22 cellular contexts compared by ENCODE assay signal in genomic region chr10:126588024-126588423, GRCh38.
DNase-seq lines count a peak whose midpoint lies in the region; ATAC-seq and TF ChIP-seq lines count a peak whose summit lies in the region.
"Had no signal": no experiment of that assay in that cellular context is flagged by ENCODE, and none has a peak within 500 bp of the region (broad histone marks: within the 10 kb centered on the region; RNA-seq: fewer than 3 reads in every experiment).

No MANE protein-coding gene starts in this region.

- intact Hi-C loops in esophagus muscularis mucosa (cut with DNase I) = no loop called here

- H3K27ac Mint-ChIP-seq in activated T-helper 17 cell treated with anti-CD3 and anti-CD28 coated beads, Interleukin-2, amount 50 U/mL, for 72 hours = no peak overlapping the region
- peak overlapping the region; percentile 43 for H3K27ac Mint-ChIP-seq in stimulated activated effector memory CD8-positive, alpha-beta T cell treated with anti-CD3 and anti-CD28 coated beads, Interleukin-12 subunit alpha, Interleukin-12 subunit beta, amount 100 ng/mL, for 72 hours
- H3K27ac Mint-ChIP-seq: CD4-positive, alpha-beta T cell; CD8-positive, alpha-beta T cell had no signal

- H3K27me3 ChIP-seq in esophagus muscularis mucosa (peaks cover 0 to 4% (median 0%) of the 10 kb centered on the region in 4 donors), BE2C (no peaks in the 10 kb centered on the region)
- H3K27me3 ChIP-seq: BLaER1 treated with 17β-estradiol and CSF1 and Interleukin-3, amounts not matched to agents 10 nM and 100 nM had no signal

- no peak for TF ChIP-seq CTCF in esophagus muscularis mucosa (IDR thresholded peaks at IDR 0.05)
- TF ChIP-seq CTCF in BE2C (IDR thresholded peaks at IDR 0.05; ENCODE audit: low read depth, low read length) = no peak

- no peaks in the 10 kb centered on the region for H3K36me3 Mint-ChIP-seq in activated T-helper 17 cell treated with anti-CD3 and anti-CD28 coated beads, Interleukin-2, amount 50 U/mL, for 72 hours (ENCODE audit: low read depth)
- no peaks in the 10 kb centered on the region for H3K36me3 Mint-ChIP-seq in stimulated activated effector memory CD8-positive, alpha-beta T cell treated with anti-CD3 and anti-CD28 coated beads, Interleukin-12 subunit alpha, Interleukin-12 subunit beta, amount 100 ng/mL, for 72 hours
- H3K36me3 Mint-ChIP-seq: CD8-positive, alpha-beta T cell had no signal

- H3K4me3 Mint-ChIP-seq in activated T-helper 17 cell treated with anti-CD3 and anti-CD28 coated beads, Interleukin-2, amount 50 U/mL, for 72 hours = no peak overlapping the region
- no peak overlapping the region for H3K4me3 Mint-ChIP-seq in stimulated activated effector memory CD8-positive, alpha-beta T cell treated with anti-CD3 and anti-CD28 coated beads, Interleukin-12 subunit alpha, Interleukin-12 subunit beta, amount 100 ng/mL, for 72 hours
- H3K4me3 Mint-ChIP-seq: CD4-positive, alpha-beta T cell; CD8-positive, alpha-beta T cell had no signal

- H3K9me3 ChIP-seq in esophagus muscularis mucosa (no peaks in the 10 kb centered on the region), BE2C (no peaks in the 10 kb centered on the region)
- H3K9me3 ChIP-seq: BLaER1 treated with 17β-estradiol and CSF1 and Interleukin-3, amounts not matched to agents 10 nM and 100 nM; Caco-2 had no signal

- TF ChIP-seq EP300 in esophagus muscularis mucosa (IDR thresholded peaks at IDR 0.05) = no peak

- H3K4me1 Mint-ChIP-seq in activated T-helper 17 cell treated with anti-CD3 and anti-CD28 coated beads, Interleukin-2, amount 50 U/mL, for 72 hours = no peaks in the 10 kb centered on the region
- H3K4me1 Mint-ChIP-seq in stimulated activated effector memory CD8-positive, alpha-beta T cell treated with anti-CD3 and anti-CD28 coated beads, Interleukin-12 subunit alpha, Interleukin-12 subunit beta, amount 100 ng/mL, for 72 hours = no peaks in the 10 kb centered on the region

- WGBS in esophagus muscularis mucosa = 94% methylated on average over 4 of the region's 4 CpGs

- no peak overlapping the region for H3K4me3 ChIP-seq in esophagus muscularis mucosa
- H3K4me3 ChIP-seq in BE2C (ENCODE audit: low read depth, low read length) = no peak overlapping the region
- H3K4me3 ChIP-seq: BLaER1 treated with 17β-estradiol and CSF1 and Interleukin-3, amounts not matched to agents 10 nM and 100 nM; GM12878 had no signal

- no peak overlapping the region for H3K27ac ChIP-seq in esophagus muscularis mucosa (replicated peaks in 1 of 4)
- H3K27ac ChIP-seq: BLaER1 treated with 17β-estradiol and CSF1 and Interleukin-3, amounts not matched to agents 10 nM and 100 nM; C4-2B had no signal

- no peak for TF ChIP-seq POLR2A in esophagus muscularis mucosa (IDR thresholded peaks at IDR 0.05; ENCODE audit: low read depth)

- H3K27me3 Mint-ChIP-seq in activated T-helper 17 cell treated with anti-CD3 and anti-CD28 coated beads, Interleukin-2, amount 50 U/mL, for 72 hours = peaks cover 9% of the 10 kb centered on the region

- H3K4me1 ChIP-seq in esophagus muscularis mucosa (no peaks in the 10 kb centered on the region), BE2C (no peaks in the 10 kb centered on the region)
- H3K4me1 ChIP-seq: BLaER1 treated with 17β-estradiol and CSF1 and Interleukin-3, amounts not matched to agents 10 nM and 100 nM; Caco-2 had no signal

- DNase-seq in esophagus muscularis mucosa (ENCODE audit: extremely low spot score) (peak; percentile 68), BE2C (no peak), glomerular visceral epithelial cell (ENCODE audit: extremely low spot score) (no peak), DMS 273 (lab: John Stamatoyannopoulos, UW; ENCODE audit: unreplicated experiment) (no peak)
- DNase-seq in stimulated activated effector memory CD8-positive, alpha-beta T cell treated with anti-CD3 and anti-CD28 coated beads, Interleukin-12 subunit alpha, Interleukin-12 subunit beta, amount 100 ng/mL, for 72 hours (ENCODE audit: low spot score in 2 of 2) = no peak
- DNase-seq: 8988T; ACHN; Caco-2; Calu3; CD4-positive, alpha-beta T cell; CD8-positive, alpha-beta T cell; DMS 273 treated with DMSO at 0.1 percent for 48 hours; DMS153; DMS53; DMS79; DND-41; EL; GDM1 had no signal

- no peaks in the 10 kb centered on the region for H3K9me3 Mint-ChIP-seq in activated T-helper 17 cell treated with anti-CD3 and anti-CD28 coated beads, Interleukin-2, amount 50 U/mL, for 72 hours
- H3K9me3 Mint-ChIP-seq in stimulated activated effector memory CD8-positive, alpha-beta T cell treated with anti-CD3 and anti-CD28 coated beads, Interleukin-12 subunit alpha, Interleukin-12 subunit beta, amount 100 ng/mL, for 72 hours = peaks cover 3% of the 10 kb centered on the region

- H3K36me3 ChIP-seq in esophagus muscularis mucosa (no peaks in the 10 kb centered on the region), BE2C (no peaks in the 10 kb centered on the region)
- H3K36me3 ChIP-seq: BLaER1 treated with 17β-estradiol and CSF1 and Interleukin-3, amounts not matched to agents 10 nM and 100 nM had no signal

- peak; percentile 32 for ATAC-seq in activated T-helper 17 cell treated with anti-CD3 and anti-CD28 coated beads, Interleukin-2, amount 50 U/mL, for 72 hours (replicated peaks)
- ATAC-seq in stimulated activated effector memory CD8-positive, alpha-beta T cell treated with anti-CD3 and anti-CD28 coated beads, Interleukin-12 subunit alpha, Interleukin-12 subunit beta, amount 100 ng/mL, for 72 hours = peak; percentile 79
- ATAC-seq: CD8-positive, alpha-beta T cell; GM12878 had no signal
